16 cellular contexts compared by ENCODE assay signal in genomic region chr6:157855325-157855724, GRCh38. TPM values are rescaled to one million over a fixed set of nuclear protein-coding genes. Genes with fewer than 3 reads are reported as not detected.
DNase-seq lines count a peak whose midpoint lies in the region; ATAC-seq and TF ChIP-seq lines count a peak whose summit lies in the region.
"Had no signal": no experiment of that assay in that cellular context is flagged by ENCODE, and none has a peak within 500 bp of the region (broad histone marks: within the 10 kb centered on the region; RNA-seq: fewer than 3 reads in every experiment).

No MANE protein-coding gene starts in this region.

- H3K79me1 ChIP-seq in trophoblast cell (ENCODE audit: low read length): no peaks in the 10 kb centered on the region

- POLR2A ChIA-PET in Panc1 (lab: Charles Lee): no interaction called here
- POLR2A ChIA-PET in WTC11 (lab: Charles Lee): no interaction called here

- H3K79me2 ChIP-seq in trophoblast cell (ENCODE audit: control insufficient read depth, insufficient read depth, low read length, poor library complexity): peaks cover 7% of the 10 kb centered on the region

- H2BK5ac ChIP-seq in trophoblast cell (ENCODE audit: low read depth, low read length, poor library complexity): no peak overlapping the region

- CTCF ChIA-PET in activated naive CD4-positive, alpha-beta T cell treated with anti-CD3 and anti-CD28 coated beads for 36 hours (lab: Charles Lee): no interaction called here
- CTCF ChIA-PET in activated naive CD4-positive, alpha-beta T cell treated with anti-CD3 and anti-CD28 coated beads, Interleukin-2, amount 10 ng/mL, durations not matched to agents 7 days and 5 days (lab: Charles Lee): no interaction called here
- CTCF ChIA-PET in Panc1 (lab: Charles Lee) (no interaction called here), WTC11 (lab: Charles Lee) (no interaction called here)

- H3K4me3 ChIP-seq in Panc1 (ENCODE audit: low read depth in 2 of 2, low read length in 2 of 2) (peak overlapping the region in 1 of 2 experiments; percentile 4; a peak in 1 of 4 replicates), trophoblast cell (ENCODE audit: low read depth, low read length) (no peak overlapping the region)
- H3K4me3 ChIP-seq: BLaER1, GM12878 had no signal

- no peak overlapping the region for H2AFZ ChIP-seq in trophoblast cell (ENCODE audit: insufficient read depth, low read length, poor library complexity)

- in situ Hi-C loops in Panc1 (cut with HindIII; ENCODE audit: low pct_unique_long_range_greater_than_20kb, low sequenced_read_pairs): loop anchor here (25.0 kb wide), 1 partner anchor 93 kb away; no protein-coding TSS in a partner anchor

- no peak for TF ChIP-seq CTCF in Panc1 (IDR thresholded peaks at IDR 0.05)
- no peak for TF ChIP-seq CTCF in WTC11 (IDR thresholded peaks at IDR 0.05)

- H4K91ac ChIP-seq in trophoblast cell (ENCODE audit: low read depth, low read length): no peak overlapping the region

- WGBS in trophoblast cell (ENCODE audit: extremely low coverage, insufficient coverage, insufficient read length): no CpG with 5 or more reads among the region's 5 CpGs

- H3K9me3 ChIP-seq in Panc1 (ENCODE audit: control insufficient read depth, insufficient read depth, low read depth, low read length): peaks cover 3% of the 10 kb centered on the region; the same call in 1 of the 2 replicates
- H3K9me3 ChIP-seq in trophoblast cell (ENCODE audit: insufficient read depth, low read depth, low read length): no peaks in the 10 kb centered on the region

- intact Hi-C loops in activated naive CD4-positive, alpha-beta T cell treated with anti-CD3 and anti-CD28 coated beads for 36 hours (cut with micrococcal nuclease): no loop called here
- intact Hi-C loops in Panc1 (cut with micrococcal nuclease; ENCODE audit: unreplicated experiment): no loop called here

- no peak overlapping the region for H3K18ac ChIP-seq in trophoblast cell (ENCODE audit: low read length)

- no peak overlapping the region for H3K4me2 ChIP-seq in trophoblast cell (ENCODE audit: low read length)
- H3K4me2 ChIP-seq: BLaER1 had no signal

- H3K9me3 Mint-ChIP-seq in activated naive CD4-positive, alpha-beta T cell treated with anti-CD3 and anti-CD28 coated beads for 36 hours: peaks cover 30% of the 10 kb centered on the region
- H3K9me3 Mint-ChIP-seq in activated naive CD4-positive, alpha-beta T cell treated with anti-CD3 and anti-CD28 coated beads, Interleukin-2, amount 10 ng/mL, durations not matched to agents 7 days and 5 days: peaks cover 21% of the 10 kb centered on the region
- H3K9me3 Mint-ChIP-seq in WTC11: peaks cover 13% of the 10 kb centered on the region

- H3K4ac ChIP-seq in trophoblast cell (ENCODE audit: low read depth, low read length): peak overlapping the region; percentile 89

- no peak overlapping the region for H4K12ac ChIP-seq in trophoblast cell (ENCODE audit: low read depth, low read length)

- H3K23ac ChIP-seq in trophoblast cell (ENCODE audit: low read length): no peak overlapping the region

- H3K4me3 Mint-ChIP-seq in activated naive CD4-positive, alpha-beta T cell treated with anti-CD3 and anti-CD28 coated beads for 36 hours: peak overlapping the region; percentile 21
- H3K4me3 Mint-ChIP-seq in activated naive CD4-positive, alpha-beta T cell treated with anti-CD3 and anti-CD28 coated beads, Interleukin-2, amount 10 ng/mL, durations not matched to agents 7 days and 5 days: no peak overlapping the region
- H3K4me3 Mint-ChIP-seq in WTC11: no peak overlapping the region
- H3K4me3 Mint-ChIP-seq: HFFc6 had no signal

- no peaks in the 10 kb centered on the region for H3K27me3 Mint-ChIP-seq in activated naive CD4-positive, alpha-beta T cell treated with anti-CD3 and anti-CD28 coated beads for 36 hours (ENCODE audit: low read depth)
- peaks cover 11% of the 10 kb centered on the region for H3K27me3 Mint-ChIP-seq in activated naive CD4-positive, alpha-beta T cell treated with anti-CD3 and anti-CD28 coated beads, Interleukin-2, amount 10 ng/mL, durations not matched to agents 7 days and 5 days
- no peaks in the 10 kb centered on the region for H3K27me3 Mint-ChIP-seq in WTC11 (ENCODE audit: low read depth)

- no peak for DNase-seq in activated naive CD4-positive, alpha-beta T cell treated with anti-CD3 and anti-CD28 coated beads for 36 hours
- DNase-seq in activated naive CD4-positive, alpha-beta T cell treated with anti-CD3 and anti-CD28 coated beads, Interleukin-2, amount 10 ng/mL, durations not matched to agents 7 days and 5 days: no peak
- DNase-seq in Panc1 (ENCODE audit: low read depth, low spot score) (no peak), WTC11 (ENCODE audit: low spot score) (no peak), trophoblast cell (peak in 1 of 2 donors; percentile 61), GDM1 (lab: John Stamatoyannopoulos, UW) (no peak)
- no peak for DNase-seq in stimulated activated CD4-positive, alpha-beta T cell treated with anti-CD3 and anti-CD28 coated beads, Interleukin-4, amount 100 ng/mL, for 1 hour
- DNase-seq: 8988T, AML-193, DMS 273 treated with DMSO at 0.1 percent for 48 hours, HCEC 1CT, HFFc6 had no signal

- H2AK5ac ChIP-seq in trophoblast cell (ENCODE audit: low read length): no peak overlapping the region

- H3K27ac ChIP-seq in Panc1 (ENCODE audit: low read length) (peak overlapping the region; percentile 74), trophoblast cell (ENCODE audit: low read depth, low read length) (no peak overlapping the region)
- H3K27ac ChIP-seq: BLaER1 had no signal

- BruUV-seq in Panc1 (replicated peaks; lab: Mats Ljungman, UMichigan): no TSS peak

- peaks cover 71% of the 10 kb centered on the region for H3K4me1 Mint-ChIP-seq in activated naive CD4-positive, alpha-beta T cell treated with anti-CD3 and anti-CD28 coated beads for 36 hours (ENCODE audit: low read depth)
- H3K4me1 Mint-ChIP-seq in activated naive CD4-positive, alpha-beta T cell treated with anti-CD3 and anti-CD28 coated beads, Interleukin-2, amount 10 ng/mL, durations not matched to agents 7 days and 5 days: peaks cover 29% of the 10 kb centered on the region
- peaks cover 45% of the 10 kb centered on the region for H3K4me1 Mint-ChIP-seq in WTC11

- ATAC-seq in Panc1: peak; percentile 52
- no peak for ATAC-seq in WTC11
- ATAC-seq in HG03565 (IDR thresholded peaks at IDR 0.05; ENCODE audit: unreplicated experiment): no peak
- ATAC-seq: GM12878, HepG2 had no signal

- H3K9ac ChIP-seq in trophoblast cell (ENCODE audit: low read length): no peak overlapping the region
- H3K9ac ChIP-seq: BLaER1 had no signal

- H3K27me3 ChIP-seq in Panc1 (ENCODE audit: control insufficient read depth, insufficient read depth, low read length): no peaks in the 10 kb centered on the region
- H3K27me3 ChIP-seq in trophoblast cell (ENCODE audit: insufficient read depth, low read length): no peaks in the 10 kb centered on the region
- H3K27me3 ChIP-seq: BLaER1 had no signal

- H2BK120ac ChIP-seq in trophoblast cell (ENCODE audit: insufficient read depth, low read length, poor library complexity): no peak overlapping the region

- no peak overlapping the region for H3K14ac ChIP-seq in trophoblast cell (ENCODE audit: low read length)

- no peak overlapping the region for H2BK12ac ChIP-seq in trophoblast cell (ENCODE audit: low read length)

- H3K36me3 ChIP-seq in Panc1 (ENCODE audit: control insufficient read depth, insufficient read depth, low read length): no peaks in the 10 kb centered on the region
- H3K36me3 ChIP-seq in trophoblast cell (ENCODE audit: control insufficient read depth in 1 of 2, insufficient read depth in 2 of 2, low read length in 2 of 2): peaks cover 0 to 2% of the 10 kb centered on the region in 2 experiments
- H3K36me3 ChIP-seq: BLaER1 had no signal

- peaks cover 22% of the 10 kb centered on the region for H3K36me3 Mint-ChIP-seq in activated naive CD4-positive, alpha-beta T cell treated with anti-CD3 and anti-CD28 coated beads for 36 hours (ENCODE audit: low read depth)
- peaks cover 15% of the 10 kb centered on the region for H3K36me3 Mint-ChIP-seq in activated naive CD4-positive, alpha-beta T cell treated with anti-CD3 and anti-CD28 coated beads, Interleukin-2, amount 10 ng/mL, durations not matched to agents 7 days and 5 days
- peaks cover 15% of the 10 kb centered on the region for H3K36me3 Mint-ChIP-seq in WTC11

- H3K4me1 ChIP-seq in Panc1 (ENCODE audit: control insufficient read depth, insufficient read depth, low read length) (peaks cover 40% of the 10 kb centered on the region), trophoblast cell (ENCODE audit: control insufficient read depth in 1 of 2, insufficient read depth in 2 of 2, low read length in 2 of 2) (peaks cover 0 to 2% of the 10 kb centered on the region in 2 experiments)

- no peak overlapping the region for H3K27ac Mint-ChIP-seq in activated naive CD4-positive, alpha-beta T cell treated with anti-CD3 and anti-CD28 coated beads for 36 hours
- H3K27ac Mint-ChIP-seq in activated naive CD4-positive, alpha-beta T cell treated with anti-CD3 and anti-CD28 coated beads, Interleukin-2, amount 10 ng/mL, durations not matched to agents 7 days and 5 days: no peak overlapping the region
- peak overlapping the region; percentile 26; the same call in 1 of the 2 replicates for H3K27ac Mint-ChIP-seq in WTC11
- H3K27ac Mint-ChIP-seq: HFFc6 had no signal

- H4K8ac ChIP-seq in trophoblast cell (ENCODE audit: low read depth, low read length): no peak overlapping the region

TF ChIP-seq in WTC11, 78 proteins besides CTCF, POLR2A, EP300 and RAD21 (continues in another document):
- TF ChIP-seq, protein P1, sequence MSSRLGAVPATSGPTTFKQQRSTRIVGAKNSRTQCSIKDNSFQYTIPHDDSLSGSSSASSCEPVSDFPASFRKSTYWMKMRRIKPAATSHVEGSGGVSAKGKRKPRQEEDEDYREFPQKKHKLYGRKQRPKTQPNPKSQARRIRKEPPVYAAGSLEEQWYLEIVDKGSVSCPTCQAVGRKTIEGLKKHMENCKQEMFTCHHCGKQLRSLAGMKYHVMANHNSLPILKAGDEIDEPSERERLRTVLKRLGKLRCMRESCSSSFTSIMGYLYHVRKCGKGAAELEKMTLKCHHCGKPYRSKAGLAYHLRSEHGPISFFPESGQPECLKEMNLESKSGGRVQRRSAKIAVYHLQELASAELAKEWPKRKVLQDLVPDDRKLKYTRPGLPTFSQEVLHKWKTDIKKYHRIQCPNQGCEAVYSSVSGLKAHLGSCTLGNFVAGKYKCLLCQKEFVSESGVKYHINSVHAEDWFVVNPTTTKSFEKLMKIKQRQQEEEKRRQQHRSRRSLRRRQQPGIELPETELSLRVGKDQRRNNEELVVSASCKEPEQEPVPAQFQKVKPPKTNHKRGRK (CRISPR knock-in tag; IDR thresholded peaks at IDR 0.05; ENCODE audit: borderline replicate concordance): no peak
- TF ChIP-seq CREB1 (CRISPR knock-in tag; IDR thresholded peaks at IDR 0.05) (no peak), CREM (CRISPR knock-in tag; IDR thresholded peaks at IDR 0.05) (no peak), ZNF317 (CRISPR knock-in tag; IDR thresholded peaks at IDR 0.05; ENCODE audit: borderline replicate concordance, low read depth) (no peak)

RNA-seq across cellular contexts. Expression of gene SNX9, which starts 32.3 kb away (rescaled TPM):
- total RNA-seq in activated naive CD4-positive, alpha-beta T cell treated with anti-CD3 and anti-CD28 coated beads for 36 hours: 10 to 100 TPM; 34.3 to 34.6 TPM
- 46.0 TPM for total RNA-seq in Panc1 (2021; ENCODE audit: unreplicated experiment)
- 37.4 TPM for polyA plus RNA-seq in Panc1 (2012; ENCODE audit: insufficient read length)
- 28.0 to 35.0 TPM (median 29.1 TPM) in 3 replicates for total RNA-seq in WTC11 (2021)
- 31.3 and 32.6 TPM in 2 replicates for polyA plus RNA-seq in trophoblast cell (2013)
